8 cellular contexts compared by ENCODE assay signal in the genomic region with DNA sequence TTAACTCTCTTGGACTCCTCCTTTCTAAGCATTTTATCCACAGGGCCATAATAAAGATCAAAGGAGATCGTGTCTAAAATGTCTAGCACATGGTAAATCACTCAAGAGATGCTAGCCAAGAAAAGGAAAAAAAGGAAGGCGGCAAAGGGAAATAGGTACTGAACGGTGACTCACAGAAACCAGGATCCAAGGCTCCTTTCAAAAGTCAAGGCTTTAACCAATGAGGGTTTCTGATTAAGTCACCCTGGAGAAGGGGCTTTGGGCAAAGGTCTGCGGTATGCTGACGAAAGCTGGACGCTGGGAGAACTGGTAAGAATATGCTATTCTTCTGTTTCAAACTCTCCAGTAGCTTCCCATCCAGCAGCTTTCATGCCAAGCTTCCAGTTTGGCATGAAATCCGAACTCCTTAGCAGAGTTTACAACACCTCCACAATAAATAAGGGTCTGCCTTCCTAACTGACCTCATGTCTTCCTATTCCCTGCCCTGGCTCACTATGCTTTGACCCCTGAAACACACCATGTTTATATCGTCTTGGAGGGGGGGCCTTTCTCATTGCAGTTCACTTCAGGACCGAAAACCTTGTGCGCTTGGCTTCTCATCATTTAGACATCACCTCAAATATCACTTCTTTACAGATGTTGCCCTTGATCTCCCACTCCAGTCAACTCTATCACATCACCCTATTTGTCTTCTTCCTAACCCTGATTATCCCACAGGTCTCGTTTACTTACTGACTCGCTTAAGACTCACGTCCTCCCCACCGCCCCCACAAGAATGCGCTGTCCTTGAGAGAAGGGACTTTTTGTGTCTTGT. TPM values are rescaled to one million over a fixed set of nuclear protein-coding genes. Genes with fewer than 3 reads are reported as not detected.
DNase-seq lines count a peak whose midpoint lies in the region; ATAC-seq lines count a peak whose summit lies in the region.

No MANE protein-coding gene starts in this region.

- peaks cover 18 to 42% of the 10 kb centered on the region in 2 donors for H3K36me3 Mint-ChIP-seq in stimulated activated naive B cell treated with anti-CD40 and anti-IgM and Interleukin-4, amounts not matched to agents 10 μg/mL and 1 μg/mL and 100 μg/mL, for 72 hours

- H3K36me3 ChIP-seq in endocrine pancreas (ENCODE audit: control insufficient read depth, insufficient read depth, low read length): no peaks in the 10 kb centered on the region
- peaks cover 22 to 23% of the 10 kb centered on the region in 2 donors for H3K36me3 ChIP-seq in muscle layer of duodenum (ENCODE audit: control insufficient read depth in 1 of 2, insufficient read depth in 2 of 2, low read length in 2 of 2)

- peak overlapping the region; percentile 84 for H3K4me3 ChIP-seq in endocrine pancreas (ENCODE audit: control insufficient read depth, insufficient read depth, low read length)
- peak overlapping the region; percentile 74 to 75 for H3K4me3 ChIP-seq in muscle layer of duodenum (ENCODE audit: low read depth in 1 of 2, low read length in 2 of 2)

- H3K4me3 Mint-ChIP-seq in stimulated activated naive B cell treated with anti-CD40 and anti-IgM and Interleukin-4, amounts not matched to agents 10 μg/mL and 1 μg/mL and 100 μg/mL, for 72 hours: peak overlapping the region; percentile 85 to 93

- no peaks in the 10 kb centered on the region for H3K27me3 Mint-ChIP-seq in stimulated activated naive B cell treated with anti-CD40 and anti-IgM and Interleukin-4, amounts not matched to agents 10 μg/mL and 1 μg/mL and 100 μg/mL, for 72 hours

- peaks cover 59 to 75% of the 10 kb centered on the region in 2 donors for H3K4me1 Mint-ChIP-seq in stimulated activated naive B cell treated with anti-CD40 and anti-IgM and Interleukin-4, amounts not matched to agents 10 μg/mL and 1 μg/mL and 100 μg/mL, for 72 hours

- H3K27ac Mint-ChIP-seq in stimulated activated naive B cell treated with anti-CD40 and anti-IgM and Interleukin-4, amounts not matched to agents 10 μg/mL and 1 μg/mL and 100 μg/mL, for 72 hours: peak overlapping the region; percentile 96

- DNase-seq in NCI-H82 (lab: John Stamatoyannopoulos, UW) (peak; percentile 61), NCI-H82 treated with DMSO at 0.1 percent for 48 hours (lab: John Stamatoyannopoulos, UW; ENCODE audit: unreplicated experiment) (no peak), LHCN-M2 (ENCODE audit: low read depth) (peak; percentile 71)
- DNase-seq in activated CD4-positive, alpha-beta T cell treated with anti-CD3 and anti-CD28 coated beads, Interleukin-2, amount 50 U/mL, for 1 hour: peak; percentile 54
- DNase-seq in stimulated activated naive B cell treated with anti-CD40 and anti-IgM and Interleukin-4, amounts not matched to agents 10 μg/mL and 1 μg/mL and 100 μg/mL, for 72 hours: peak; percentile 26

- H3K27ac ChIP-seq in muscle layer of duodenum (ENCODE audit: low read length): peak overlapping the region; percentile 64

- H3K4me1 ChIP-seq in endocrine pancreas (ENCODE audit: control insufficient read depth, insufficient read depth, low read length) (peaks cover 7% of the 10 kb centered on the region), muscle layer of duodenum (ENCODE audit: control insufficient read depth in 1 of 2, insufficient read depth in 2 of 2, low read length in 2 of 2) (peaks cover 14 to 19% of the 10 kb centered on the region in 2 donors)

- peak overlapping the region; percentile 73 for H3K9ac ChIP-seq in endocrine pancreas (ENCODE audit: control insufficient read depth, insufficient read depth, low read length)

- peak; percentile 56 to 66 for ATAC-seq in stimulated activated naive B cell treated with anti-CD40 and anti-IgM and Interleukin-4, amounts not matched to agents 10 μg/mL and 1 μg/mL and 100 μg/mL, for 72 hours (replicated peaks)
- no peak for ATAC-seq in HG03469 (IDR thresholded peaks at IDR 0.05; ENCODE audit: unreplicated experiment)

- H3K27me3 ChIP-seq in endocrine pancreas (ENCODE audit: control insufficient read depth, insufficient read depth, low read length) (no peaks in the 10 kb centered on the region), muscle layer of duodenum (ENCODE audit: low read depth, low read length) (no peaks in the 10 kb centered on the region)

- H3K9me3 Mint-ChIP-seq in stimulated activated naive B cell treated with anti-CD40 and anti-IgM and Interleukin-4, amounts not matched to agents 10 μg/mL and 1 μg/mL and 100 μg/mL, for 72 hours: no peaks in the 10 kb centered on the region

- H3K9me3 ChIP-seq in endocrine pancreas (ENCODE audit: control insufficient read depth, low read length) (no peaks in the 10 kb centered on the region), muscle layer of duodenum (ENCODE audit: control insufficient read depth in 1 of 2, low read length in 2 of 2) (no peaks in the 10 kb centered on the region)

RNA-seq across cellular contexts. Expression of a gene that starts 0.9 kb away (rescaled TPM):
- 59.3 and 61.7 TPM in 2 replicates for total RNA-seq in LHCN-M2 (2014; rRNA removed)
- polyA plus RNA-seq in LHCN-M2 (2012): 46.6 TPM

RNA-seq across cellular contexts. Expression of a gene that starts 7.0 kb away (rescaled TPM):
- 18.2 and 22.3 TPM in 2 replicates for total RNA-seq in LHCN-M2 (2014; rRNA removed)
- polyA plus RNA-seq in LHCN-M2 (2012): 7.5 TPM

RNA-seq across cellular contexts. Expression of a gene that starts 49.4 kb away (rescaled TPM):
- total RNA-seq in LHCN-M2 (2014; rRNA removed): 7.4 and 11.1 TPM in 2 replicates
- polyA plus RNA-seq in LHCN-M2 (2012): 6.6 TPM
